ENCODE assay signal across 8 cellular contexts in the genomic region with DNA sequence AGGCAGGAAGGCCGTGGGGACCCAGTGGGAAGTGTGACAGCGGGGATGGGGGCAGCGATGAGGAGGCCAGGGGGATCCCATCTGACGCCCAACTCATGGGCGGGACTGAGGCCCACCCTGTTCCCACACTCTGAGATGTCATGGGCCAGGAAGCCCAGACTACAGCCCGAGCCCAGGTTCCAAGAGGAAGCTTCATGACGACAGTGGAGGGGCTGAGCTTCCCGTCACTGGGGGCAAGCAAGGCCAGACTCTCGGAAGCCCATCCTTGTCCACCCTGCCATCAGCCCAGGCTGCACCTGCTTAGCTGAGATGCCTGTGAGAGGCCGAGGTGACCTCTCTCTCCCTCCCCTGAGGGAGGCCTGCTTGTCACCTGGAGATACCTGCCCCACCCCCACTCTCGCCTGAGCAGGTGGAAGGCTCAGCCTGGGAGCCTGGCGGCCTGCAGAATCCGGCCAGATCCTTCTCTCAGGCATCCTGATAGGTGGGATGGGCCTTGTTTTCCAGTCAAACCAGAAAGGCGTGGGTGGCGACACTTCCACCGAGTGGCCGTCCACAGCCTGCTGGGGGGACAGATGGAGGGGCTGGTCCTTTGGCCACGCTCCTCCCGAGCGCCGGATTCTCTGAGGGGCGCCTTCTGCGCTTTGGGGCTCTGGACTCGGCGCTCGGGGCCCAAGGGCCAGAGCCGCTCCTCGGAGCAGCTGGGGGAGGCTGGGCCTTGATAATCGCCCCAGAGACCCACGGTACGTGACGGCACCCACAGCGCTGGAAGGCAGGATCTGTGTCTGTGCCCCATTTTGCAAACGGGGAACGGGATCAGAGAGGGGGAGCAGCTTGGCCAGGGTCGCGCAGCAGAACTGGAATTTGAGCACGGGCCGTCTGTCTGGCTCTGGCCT. TPM values are rescaled to one million over a fixed set of nuclear protein-coding genes. Genes with fewer than 3 reads are reported as not detected.
A peak's percentile ranks its signal among the peaks of the same experiment; 100 is the strongest.
DNase-seq lines count a peak whose midpoint lies in the region; ATAC-seq and TF ChIP-seq lines count a peak whose summit lies in the region.

No MANE protein-coding gene starts in this region.

- dilution Hi-C loops in IMR-90 (cut with HindIII; ENCODE audit: low sequenced_read_pairs, unreplicated experiment): no loop called here

- H4K20me1 ChIP-seq in IMR-90 (ENCODE audit: insufficient read depth, low read length) (peaks cover 78% of the 10 kb centered on the region), MM.1S (ENCODE audit: insufficient read depth, low read length) (peaks cover 51% of the 10 kb centered on the region)

- H3K9me3 Mint-ChIP-seq in central memory CD8-positive, alpha-beta T cell: no peaks in the 10 kb centered on the region
- no peaks in the 10 kb centered on the region for H3K9me3 Mint-ChIP-seq in progenitor cell of endocrine pancreas (ENCODE audit: low read depth)

- H3K36me3 ChIP-seq in ACC112 (ENCODE audit: insufficient read depth, low read length) (no peaks in the 10 kb centered on the region), IMR-90 (ENCODE audit: control insufficient read depth, insufficient read depth, low read length) (peaks cover 23% of the 10 kb centered on the region), muscle layer of colon (ENCODE audit: insufficient read depth, low read length) (no peaks in the 10 kb centered on the region), MM.1S (replicated peaks; ENCODE audit: insufficient read depth, low read length) (no peaks in the 10 kb centered on the region)

- no peak overlapping the region for H4K5ac ChIP-seq in IMR-90 (ENCODE audit: low read depth, low read length)

- H3K4me2 ChIP-seq in IMR-90 (ENCODE audit: low read depth, low read length): no peak overlapping the region
- H3K4me2 ChIP-seq in MM.1S (ENCODE audit: low read depth, low read length): no peak overlapping the region

- WGBS in IMR-90 (ENCODE audit: extremely low coverage in 2 of 2, insufficient read length in 1 of 2), 2 experiments: 92% methylated on average over 10 of the region's 39 CpGs; no CpG with 5 or more reads in 1 of the 2 experiments

- no peak overlapping the region for H3K14ac ChIP-seq in IMR-90 (replicated peaks; ENCODE audit: low read depth, low read length)

- H2BK20ac ChIP-seq in IMR-90 (ENCODE audit: low read depth, low read length): no peak overlapping the region

- H3K27ac ChIP-seq in ACC112 (ENCODE audit: low read depth, low read length): peak overlapping the region; percentile 92
- no peak overlapping the region for H3K27ac ChIP-seq in IMR-90 (ENCODE audit: insufficient read depth, low read length)
- peak overlapping the region; percentile 99 for H3K27ac ChIP-seq in muscle layer of colon (ENCODE audit: low read depth, low read length)
- no peak overlapping the region for H3K27ac ChIP-seq in MM.1S (ENCODE audit: low read length)

- TF ChIP-seq POLR2A in IMR-90 (IDR thresholded peaks at IDR 0.05; ENCODE audit: low read depth, low read length): no peak

- H3K4me3 ChIP-seq in ACC112 (ENCODE audit: low read depth, low read length) (peak overlapping the region; percentile 52), IMR-90 (ENCODE audit: insufficient read depth, low read depth, low read length) (no peak overlapping the region), muscle layer of colon (ENCODE audit: low read depth in 1 of 2, low read length in 2 of 2) (peak overlapping the region; percentile 29 to 49), MM.1S (ENCODE audit: low read length) (no peak overlapping the region)

- no peak overlapping the region for H3K4ac ChIP-seq in IMR-90 (ENCODE audit: low read depth, low read length)

- H3K79me1 ChIP-seq in IMR-90 (ENCODE audit: low read depth in 1 of 2, low read length in 2 of 2): peaks cover 0 to 36% of the 10 kb centered on the region in 2 experiments; a peak in 2 of 4 replicates

- peak overlapping the region; percentile 83 for H3K4me3 Mint-ChIP-seq in central memory CD8-positive, alpha-beta T cell
- no peak overlapping the region for H3K4me3 Mint-ChIP-seq in progenitor cell of endocrine pancreas (ENCODE audit: low read depth)

- no peak overlapping the region for H3K56ac ChIP-seq in IMR-90 (ENCODE audit: extremely low read depth, insufficient read depth, low read length)

- POLR2A ChIA-PET in IMR-90 (lab: Charles Lee; ENCODE audit: unreplicated experiment): no interaction called here

- H3F3A ChIP-seq in MM.1S (ENCODE audit: insufficient read depth, low read length): no peaks in the 10 kb centered on the region

- no peak overlapping the region for H2AK5ac ChIP-seq in IMR-90 (ENCODE audit: low read depth, low read length)

- H3K9me2 ChIP-seq in MM.1S (replicated peaks; ENCODE audit: insufficient read depth, low read length): no peaks in the 10 kb centered on the region

- CTCF ChIA-PET in IMR-90 (lab: Yijun Ruan, JAX): no interaction called here

- no peak for DNase-seq in IMR-90
- DNase-seq in central memory CD8-positive, alpha-beta T cell (ENCODE audit: low spot score in 2 of 2): no peak
- DNase-seq in progenitor cell of endocrine pancreas (ENCODE audit: low spot score, unreplicated experiment): no peak
- DNase-seq in NCI-H82 treated with DMSO at 0.1 percent for 48 hours (lab: John Stamatoyannopoulos, UW; ENCODE audit: unreplicated experiment): no peak
- DNase-seq in activated CD4-positive, CD25-positive, alpha-beta regulatory T cell treated with anti-CD3 and anti-CD28 coated beads, Interleukin-2, amount 50 U/mL, for 72 hours: no peak
- DNase-seq in MM.1S: no peak

- H4K8ac ChIP-seq in IMR-90 (ENCODE audit: low read depth in 2 of 2, low read length in 2 of 2): no peak overlapping the region

- ATAC-seq in IMR-90 (ENCODE audit: low read depth): no peak
- no peak for ATAC-seq in central memory CD8-positive, alpha-beta T cell (replicated peaks; ENCODE audit: extremely low read depth, poor library complexity, severe bottlenecking)

- H3K9me3 ChIP-seq in IMR-90 (ENCODE audit: control insufficient read depth, insufficient read depth, low read length): no peaks in the 10 kb centered on the region
- H3K9me3 ChIP-seq in muscle layer of colon (ENCODE audit: low read length): no peaks in the 10 kb centered on the region
- H3K9me3 ChIP-seq in MM.1S (replicated peaks; ENCODE audit: insufficient read depth, low read length): no peaks in the 10 kb centered on the region

- H3K23ac ChIP-seq in IMR-90 (ENCODE audit: low read depth, low read length): no peak overlapping the region

- no peak overlapping the region for H3K27ac Mint-ChIP-seq in central memory CD8-positive, alpha-beta T cell (ENCODE audit: low read depth)
- H3K27ac Mint-ChIP-seq in progenitor cell of endocrine pancreas: no peak overlapping the region

- H2AFZ ChIP-seq in ACC112 (ENCODE audit: low read length, unreplicated experiment) (no peak overlapping the region), IMR-90 (replicated peaks; ENCODE audit: low read length, poor library complexity) (no peak overlapping the region), MM.1S (ENCODE audit: low read length) (no peak overlapping the region)

- no peaks in the 10 kb centered on the region for H3K9me1 ChIP-seq in IMR-90 (ENCODE audit: insufficient read depth, low read length)

- intact Hi-C loops in IMR-90 (cut with micrococcal nuclease): no loop called here

- no peak overlapping the region for H2BK120ac ChIP-seq in IMR-90 (ENCODE audit: low read depth, low read length)

- no peak for TF ChIP-seq RAD21 in IMR-90 (IDR thresholded peaks at IDR 0.05; ENCODE audit: low read length)

- H3K18ac ChIP-seq in IMR-90 (ENCODE audit: low read depth, low read length): no peak overlapping the region

- H4K91ac ChIP-seq in IMR-90 (ENCODE audit: insufficient read depth, low read depth, low read length): no peak overlapping the region

- no peak overlapping the region for H2BK5ac ChIP-seq in IMR-90 (ENCODE audit: low read depth, low read length, poor library complexity, severe bottlenecking)

- in situ Hi-C loops in IMR-90 (cut with MboI; ENCODE audit: low sequenced_read_pairs): no loop called here

- H3K79me2 ChIP-seq in ACC112 (ENCODE audit: control insufficient read depth, insufficient read depth, low read length, unreplicated experiment) (peaks cover 84% of the 10 kb centered on the region), MM.1S (ENCODE audit: low read length) (peaks cover 82% of the 10 kb centered on the region)

- no peak overlapping the region for H2BK15ac ChIP-seq in IMR-90 (ENCODE audit: low read depth, low read length)

- no peak overlapping the region for H3K9ac ChIP-seq in IMR-90 (ENCODE audit: low read depth, low read length)
- H3K9ac ChIP-seq in muscle layer of colon (ENCODE audit: low read length): peak overlapping the region; percentile 32
- no peak overlapping the region for H3K9ac ChIP-seq in MM.1S (ENCODE audit: low read length)

- peaks cover 45% of the 10 kb centered on the region for H3K36me3 Mint-ChIP-seq in central memory CD8-positive, alpha-beta T cell (ENCODE audit: insufficient read depth)
- no peaks in the 10 kb centered on the region for H3K36me3 Mint-ChIP-seq in progenitor cell of endocrine pancreas (ENCODE audit: insufficient read depth)

- H3K4me1 ChIP-seq in ACC112 (ENCODE audit: control insufficient read depth, insufficient read depth, low read length, unreplicated experiment): peaks cover 42% of the 10 kb centered on the region
- peaks cover 45% of the 10 kb centered on the region for H3K4me1 ChIP-seq in IMR-90 (ENCODE audit: control insufficient read depth, insufficient read depth, low read length)
- peaks cover 57% of the 10 kb centered on the region for H3K4me1 ChIP-seq in muscle layer of colon (ENCODE audit: insufficient read depth, low read length)
- H3K4me1 ChIP-seq in MM.1S (ENCODE audit: low read length): no peaks in the 10 kb centered on the region

- no peaks in the 10 kb centered on the region for H3K27me3 Mint-ChIP-seq in central memory CD8-positive, alpha-beta T cell
- H3K27me3 Mint-ChIP-seq in progenitor cell of endocrine pancreas: no peaks in the 10 kb centered on the region

- BruUV-seq in IMR-90 (replicated peaks; lab: Mats Ljungman, UMichigan): no TSS peak

- peaks cover 30% of the 10 kb centered on the region for H3K4me1 Mint-ChIP-seq in central memory CD8-positive, alpha-beta T cell
- H3K4me1 Mint-ChIP-seq in progenitor cell of endocrine pancreas (ENCODE audit: low read depth): peaks cover 2% of the 10 kb centered on the region

- TF ChIP-seq CTCF in IMR-90 (conservative IDR thresholded peaks at IDR 0.05; ENCODE audit: low read depth, low read length) (no peak), progenitor cell of endocrine pancreas (IDR thresholded peaks at IDR 0.05; ENCODE audit: unreplicated experiment) (no peak), MM.1S (IDR thresholded peaks at IDR 0.05; ENCODE audit: low read length) (no peak)

- peak overlapping the region; percentile 9 for H2AK9ac ChIP-seq in IMR-90 (replicated peaks; ENCODE audit: low read depth, low read length, poor library complexity)

- no peaks in the 10 kb centered on the region for H3K27me3 ChIP-seq in ACC112 (ENCODE audit: insufficient read depth, low read length)
- no peaks in the 10 kb centered on the region for H3K27me3 ChIP-seq in IMR-90 (ENCODE audit: control insufficient read depth, insufficient read depth, low read length)
- H3K27me3 ChIP-seq in muscle layer of colon (ENCODE audit: control insufficient read depth in 1 of 2, insufficient read depth in 2 of 2, low read length in 2 of 2): no peaks in the 10 kb centered on the region
- no peaks in the 10 kb centered on the region for H3K27me3 ChIP-seq in MM.1S (replicated peaks; ENCODE audit: insufficient read depth, low read length)

RNA-seq across cellular contexts. Expression of a gene that starts 4.8 kb away (rescaled TPM):
- total RNA-seq in IMR-90 (2012; rRNA removed): 3.2 and 4.2 TPM in 2 replicates
- 10.3 and 14.7 TPM in 2 replicates for polyA plus RNA-seq in IMR-90 (2012; rRNA removed)
- polyA plus RNA-seq in IMR-90 (2012; cell fraction: cytosol; rRNA removed): 6.9 and 17.2 TPM in 2 replicates
- polyA plus RNA-seq in IMR-90 (2012; cell fraction: nucleus; rRNA removed; ENCODE audit: low replicate concordance): 22.8 and 55.1 TPM in 2 replicates
- 18.4 and 19.1 TPM in 2 replicates for total RNA-seq in progenitor cell of endocrine pancreas

RNA-seq across cellular contexts. Expression of a gene that starts 54.4 kb away (rescaled TPM):
- total RNA-seq in IMR-90 (2012; rRNA removed): 10.8 and 13.6 TPM in 2 replicates
- polyA plus RNA-seq in IMR-90 (2012; rRNA removed): 12.1 and 16.6 TPM in 2 replicates
- 11.9 and 21.3 TPM in 2 replicates for polyA plus RNA-seq in IMR-90 (2012; cell fraction: cytosol; rRNA removed)
- polyA plus RNA-seq in IMR-90 (2012; cell fraction: nucleus; rRNA removed; ENCODE audit: low replicate concordance): 12.0 and 20.3 TPM in 2 replicates
- total RNA-seq in progenitor cell of endocrine pancreas: 55.3 and 56.3 TPM in 2 replicates

Comparison
In these comparisons a context has a peak if more than half of its experiments do, and no peak if none do; other contexts are left out.
1. H3K27ac ChIP-seq: peak in ACC112 (single experiment) and muscle layer of colon (single experiment); none in IMR-90 (single experiment) and MM.1S (single experiment).
2. H3K4me3 ChIP-seq: peak in ACC112 (single experiment) and muscle layer of colon (2 of 2); none in IMR-90 (single experiment) and MM.1S (single experiment).